28 cellular contexts compared by ENCODE assay signal in the genomic region with DNA sequence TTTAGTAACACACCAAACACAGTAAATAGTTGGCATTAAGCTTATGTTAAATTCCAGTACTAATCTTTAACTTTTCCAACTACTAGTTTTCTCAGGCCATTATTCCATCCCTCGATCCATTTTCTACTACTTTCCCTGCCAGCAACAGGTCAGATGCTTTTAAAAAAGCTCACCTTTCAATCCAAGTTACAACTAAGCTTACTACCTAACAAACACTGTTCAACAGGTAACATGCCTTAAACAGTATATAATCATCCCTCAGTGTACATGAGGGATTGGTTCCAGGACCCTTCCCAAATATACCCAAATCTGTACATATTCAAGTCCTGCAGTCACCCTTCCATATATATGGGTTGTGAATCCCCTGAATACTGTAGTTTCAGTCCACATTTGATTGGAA. TPM values are rescaled to one million over a fixed set of nuclear protein-coding genes. Genes with fewer than 3 reads are reported as not detected.
A peak's percentile ranks its signal among the peaks of the same experiment; 100 is the strongest.
DNase-seq lines count a peak whose midpoint lies in the region; FAIRE-seq and TF ChIP-seq lines count a peak whose summit lies in the region.
"Had no signal": no experiment of that assay in that cellular context is flagged by ENCODE, and none has a peak within 500 bp of the region (broad histone marks: within the 10 kb centered on the region; RNA-seq: fewer than 3 reads in every experiment).

No MANE protein-coding gene starts in this region.

- H3K4me1 Mint-ChIP-seq in activated naive CD8-positive, alpha-beta T cell (ENCODE audit: low read depth), result peaks cover 7% of the 10 kb centered on the region
- peaks cover 23% of the 10 kb centered on the region for H3K4me1 Mint-ChIP-seq in activated naive CD8-positive, alpha-beta T cell treated with anti-CD3 and anti-CD28 coated beads for 36 hours
- H3K4me1 Mint-ChIP-seq in HFFc6 (ENCODE audit: low read depth), result peaks cover 87% of the 10 kb centered on the region
- H3K4me1 Mint-ChIP-seq in astrocyte (ENCODE audit: low read depth, unreplicated experiment), result peaks cover 9% of the 10 kb centered on the region

- H3K4me3 ChIP-seq in astrocyte (ENCODE audit: insufficient read depth, low read depth, low read length), result no peak overlapping the region
- H3K4me3 ChIP-seq in mesendoderm (ENCODE audit: low read length), result no peak overlapping the region
- H3K4me3 ChIP-seq: body of pancreas, esophagus muscularis mucosa, gastrocnemius medialis, lower lobe of right lung, thoracic aorta, vagina had no signal

- no peak overlapping the region for H4K5ac ChIP-seq in mesendoderm (ENCODE audit: low read length)

- H3K9ac ChIP-seq in astrocyte (ENCODE audit: low read length) (no peak overlapping the region), mesendoderm (ENCODE audit: low read length) (no peak overlapping the region)

- H2BK15ac ChIP-seq in mesendoderm (replicated peaks; ENCODE audit: low read depth), result no peak overlapping the region

- no peak for FAIRE-seq in astrocyte (lab: Jason Lieb, UNC)
- FAIRE-seq: small intestine, TTC549 had no signal

- DNase-seq in activated naive CD8-positive, alpha-beta T cell treated with anti-CD3 and anti-CD28 coated beads for 36 hours, result no peak
- DNase-seq in HFFc6, result no peak
- DNase-seq in astrocyte (ENCODE audit: low read depth), result no peak
- DNase-seq in GM10248 (ENCODE audit: extremely low spot score), result no peak
- no peak for DNase-seq in AML-193 (lab: John Stamatoyannopoulos, UW)
- DNase-seq in mesendoderm, result no peak
- DNase-seq: activated CD4-positive, alpha-beta T cell treated with anti-CD3 and anti-CD28 coated beads for 1 hour; body of pancreas; effector memory CD4-positive, alpha-beta T cell; gastrocnemius medialis; GF-D8; islet precursor cell; Kasumi-1; lower lobe of right lung; NCI-H1048; NCI-H187 treated with DMSO at 0.1 percent for 48 hours; NCI-H226; NCI-H774; small intestine; stimulated activated CD4-positive, alpha-beta T cell treated with anti-CD3 and anti-CD28 coated beads, Interleukin-2, amount 100 ng/mL, for 24 hours; stimulated activated naive B cell treated with anti-CD40 and anti-IgM and Interleukin-4, amounts not matched to agents 10 μg/mL and 1 μg/mL and 100 μg/mL, for 72 hours; SW 1271 had no signal

- H3K36me3 ChIP-seq in astrocyte (ENCODE audit: insufficient read depth, low read length) (peaks cover 38% of the 10 kb centered on the region), mesendoderm (ENCODE audit: control insufficient read depth, insufficient read depth, low read length) (peaks cover 9% of the 10 kb centered on the region)

- H3K27ac Mint-ChIP-seq in activated naive CD8-positive, alpha-beta T cell, result peak overlapping the region; percentile 37
- H3K27ac Mint-ChIP-seq in activated naive CD8-positive, alpha-beta T cell treated with anti-CD3 and anti-CD28 coated beads for 36 hours, result no peak overlapping the region
- H3K27ac Mint-ChIP-seq in HFFc6, result peak overlapping the region; percentile 69
- H3K27ac Mint-ChIP-seq in astrocyte (ENCODE audit: unreplicated experiment), result no peak overlapping the region
- H3K27ac Mint-ChIP-seq: stimulated activated naive B cell treated with anti-CD40 and anti-IgM and Interleukin-4, amounts not matched to agents 10 μg/mL and 1 μg/mL and 100 μg/mL, for 72 hours had no signal

- TF ChIP-seq CTCF in HFFc6 (IDR thresholded peaks at IDR 0.05), result no peak
- TF ChIP-seq CTCF in astrocyte (IDR thresholded peaks at IDR 0.05; ENCODE audit: insufficient read depth, low read depth, low read length), result no peak
- TF ChIP-seq CTCF in GM10248 (IDR thresholded peaks at IDR 0.05; ENCODE audit: control extremely low read depth, extremely low read depth, low read depth, missing control alignments), result no peak

- no peak overlapping the region for H2AK5ac ChIP-seq in mesendoderm (ENCODE audit: low read length)

- no peak overlapping the region for H4K8ac ChIP-seq in mesendoderm (ENCODE audit: low read depth, low read length)

- H3K36me3 Mint-ChIP-seq in activated naive CD8-positive, alpha-beta T cell, result peaks cover 2% of the 10 kb centered on the region
- peaks cover 53% of the 10 kb centered on the region for H3K36me3 Mint-ChIP-seq in activated naive CD8-positive, alpha-beta T cell treated with anti-CD3 and anti-CD28 coated beads for 36 hours
- H3K36me3 Mint-ChIP-seq in HFFc6 (ENCODE audit: low read depth), result peaks cover 56% of the 10 kb centered on the region
- no peaks in the 10 kb centered on the region for H3K36me3 Mint-ChIP-seq in astrocyte (ENCODE audit: low read depth, unreplicated experiment)

- peaks cover 10% of the 10 kb centered on the region for H3K4me1 ChIP-seq in astrocyte (ENCODE audit: insufficient read depth, low read length)
- H3K4me1 ChIP-seq in mesendoderm (ENCODE audit: control insufficient read depth, low read depth, low read length), result no peaks in the 10 kb centered on the region

- peaks cover 37% of the 10 kb centered on the region for H3K79me2 ChIP-seq in astrocyte (ENCODE audit: insufficient read depth, low read length)
- H3K79me2 ChIP-seq in mesendoderm (ENCODE audit: control insufficient read depth, insufficient read depth, low read length), result peaks cover 15% of the 10 kb centered on the region

- H3K27ac ChIP-seq in astrocyte (ENCODE audit: low read depth, low read length) (peak overlapping the region; percentile 21), mesendoderm (ENCODE audit: low read depth, low read length) (no peak overlapping the region)
- H3K27ac ChIP-seq: body of pancreas, esophagus muscularis mucosa, gastrocnemius medialis, lower lobe of right lung, thoracic aorta, vagina had no signal

- no CpG with 5 or more reads among the region's 1 CpG for WGBS in mesendoderm (ENCODE audit: extremely low coverage, insufficient coverage, low lambda C conversion rate)

- H2AFZ ChIP-seq in astrocyte (ENCODE audit: low read depth, low read length), result no peak overlapping the region

- H3K23ac ChIP-seq in mesendoderm (ENCODE audit: low read length), result no peak overlapping the region

- peaks cover 9% of the 10 kb centered on the region for H3K79me1 ChIP-seq in mesendoderm (ENCODE audit: low read length)

- H2BK5ac ChIP-seq in mesendoderm (ENCODE audit: low read length), result no peak overlapping the region

- H3K27me3 Mint-ChIP-seq in activated naive CD8-positive, alpha-beta T cell, result no peaks in the 10 kb centered on the region
- no peaks in the 10 kb centered on the region for H3K27me3 Mint-ChIP-seq in activated naive CD8-positive, alpha-beta T cell treated with anti-CD3 and anti-CD28 coated beads for 36 hours
- H3K27me3 Mint-ChIP-seq in HFFc6 (ENCODE audit: insufficient read depth) (peaks cover 4% of the 10 kb centered on the region; the same call in 1 of the 2 replicates), astrocyte (ENCODE audit: low read depth, unreplicated experiment) (no peaks in the 10 kb centered on the region)
- H3K27me3 Mint-ChIP-seq: stimulated activated naive B cell treated with anti-CD40 and anti-IgM and Interleukin-4, amounts not matched to agents 10 μg/mL and 1 μg/mL and 100 μg/mL, for 72 hours had no signal

- H3K9me3 Mint-ChIP-seq in activated naive CD8-positive, alpha-beta T cell (ENCODE audit: low read depth), result no peaks in the 10 kb centered on the region
- H3K9me3 Mint-ChIP-seq in activated naive CD8-positive, alpha-beta T cell treated with anti-CD3 and anti-CD28 coated beads for 36 hours, result no peaks in the 10 kb centered on the region
- H3K9me3 Mint-ChIP-seq in HFFc6 (no peaks in the 10 kb centered on the region), astrocyte (ENCODE audit: unreplicated experiment) (no peaks in the 10 kb centered on the region)
- H3K9me3 Mint-ChIP-seq: stimulated activated naive B cell treated with anti-CD40 and anti-IgM and Interleukin-4, amounts not matched to agents 10 μg/mL and 1 μg/mL and 100 μg/mL, for 72 hours had no signal

- no peak overlapping the region for H3K4ac ChIP-seq in mesendoderm (ENCODE audit: low read depth, low read length)

- H2BK120ac ChIP-seq in mesendoderm (ENCODE audit: low read depth, low read length), result no peak overlapping the region

- H3K27me3 ChIP-seq in astrocyte (ENCODE audit: insufficient read depth, low read length) (no peaks in the 10 kb centered on the region), mesendoderm (ENCODE audit: insufficient read depth, low read length, poor library complexity) (no peaks in the 10 kb centered on the region)
- H3K27me3 ChIP-seq: body of pancreas, esophagus muscularis mucosa, gastrocnemius medialis, vagina had no signal

- no peaks in the 10 kb centered on the region for H4K20me1 ChIP-seq in astrocyte (ENCODE audit: insufficient read depth, low read length)

- POLR2A ChIA-PET in GM10248 (lab: Yijun Ruan, JAX), result no interaction called here

- no peak overlapping the region for H3K4me2 ChIP-seq in astrocyte (ENCODE audit: low read length)
- H3K4me2 ChIP-seq in mesendoderm (ENCODE audit: low read length), result no peak overlapping the region

- H3K56ac ChIP-seq in mesendoderm (ENCODE audit: low read length), result no peak overlapping the region

- H3K4me3 Mint-ChIP-seq in activated naive CD8-positive, alpha-beta T cell, result no peak overlapping the region
- H3K4me3 Mint-ChIP-seq in activated naive CD8-positive, alpha-beta T cell treated with anti-CD3 and anti-CD28 coated beads for 36 hours, result no peak overlapping the region
- H3K4me3 Mint-ChIP-seq in HFFc6 (0 out of 2 replicates have a peak overlapping the region, but pooled peaks have one; percentile 2), astrocyte (ENCODE audit: unreplicated experiment) (no peak overlapping the region)
- H3K4me3 Mint-ChIP-seq: stimulated activated naive B cell treated with anti-CD40 and anti-IgM and Interleukin-4, amounts not matched to agents 10 μg/mL and 1 μg/mL and 100 μg/mL, for 72 hours had no signal

- no peak overlapping the region for H3K18ac ChIP-seq in mesendoderm (ENCODE audit: low read length)

- CTCF ChIA-PET in GM10248 (lab: Yijun Ruan, JAX), result interaction anchor here (1.0 to 1.4 kb wide), 2 partner anchors 9 to 10 kb away, joined by 3 to 5 read pairs; no protein-coding TSS in a partner anchor

- H3K9me3 ChIP-seq in astrocyte (ENCODE audit: insufficient read depth, low read depth, low read length), result no peaks in the 10 kb centered on the region
- H3K9me3 ChIP-seq: body of pancreas, esophagus muscularis mucosa, gastrocnemius medialis, lower lobe of right lung, thoracic aorta, vagina had no signal

RNA-seq across cellular contexts. Expression of a gene that starts 5.5 kb away (rescaled TPM):
- 100 to 1,000 TPM; 127 to 128 TPM for total RNA-seq in activated naive CD8-positive, alpha-beta T cell treated with anti-CD3 and anti-CD28 coated beads for 36 hours
- 10 to 100 TPM; 30.0 to 77.0 (median 68.9) TPM for total RNA-seq in HFFc6 (2021; fragmentation: NEBNext Ultra II Directional; extraction: Animal tissue kit (Norgen Biotek cat#: 25700))
- 4.4 and 6.2 TPM in 2 replicates for total RNA-seq in astrocyte
- polyA plus RNA-seq in mesendoderm (2013, experiment 1 of 2), result 105 TPM
- 105 TPM for polyA plus RNA-seq in mesendoderm (2013, experiment 2 of 2)

RNA-seq across cellular contexts. Expression of a gene that starts 17.1 kb away (rescaled TPM):
- total RNA-seq in activated naive CD8-positive, alpha-beta T cell treated with anti-CD3 and anti-CD28 coated beads for 36 hours, result 10 to 100 TPM; 96.1 to 97.4 TPM
- total RNA-seq in HFFc6 (2021; fragmentation: NEBNext Ultra II Directional; extraction: Animal tissue kit (Norgen Biotek cat#: 25700)), result 10 to 100 TPM; 30.5 to 57.2 (median 49.4) TPM
- 14.4 and 18.3 TPM in 2 replicates for total RNA-seq in astrocyte
- polyA plus RNA-seq in mesendoderm (2013, experiment 1 of 2), result 71.2 TPM
- 71.5 TPM for polyA plus RNA-seq in mesendoderm (2013, experiment 2 of 2)

RNA-seq across cellular contexts. Expression of a gene that starts 52.1 kb away (rescaled TPM):
- total RNA-seq in activated naive CD8-positive, alpha-beta T cell treated with anti-CD3 and anti-CD28 coated beads for 36 hours, result 10 to 100 TPM; 22.7 to 23.9 TPM
- total RNA-seq in HFFc6 (2021; fragmentation: NEBNext Ultra II Directional; extraction: Animal tissue kit (Norgen Biotek cat#: 25700)), result 10 to 100 TPM; 20.3 to 30.0 (median 24.0) TPM
- total RNA-seq in astrocyte, result 21.0 TPM in 2 replicates
- 25.6 TPM for polyA plus RNA-seq in mesendoderm (2013, experiment 1 of 2)
- polyA plus RNA-seq in mesendoderm (2013, experiment 2 of 2), result 27.0 TPM

RNA-seq across cellular contexts. Expression of a gene that starts 53.3 kb away (rescaled TPM):
- total RNA-seq in activated naive CD8-positive, alpha-beta T cell treated with anti-CD3 and anti-CD28 coated beads for 36 hours, result not detected
- 1 to 10 TPM in 4 of 6 experiments, under 1 TPM in 2; 0.35 to 2.2 (median 1.5) TPM for total RNA-seq in HFFc6 (2021; fragmentation: NEBNext Ultra II Directional; extraction: Animal tissue kit (Norgen Biotek cat#: 25700))
- total RNA-seq in astrocyte, result not detected in 2 replicates
- polyA plus RNA-seq in mesendoderm (2013, experiment 1 of 2), result 0.21 TPM
- polyA plus RNA-seq in mesendoderm (2013, experiment 2 of 2), result 0.25 TPM
- total RNA-seq: body of pancreas, gastrocnemius medialis, Right ventricle myocardium inferior, thoracic aorta, vagina had no signal

Comparison
In these comparisons a context has a peak if more than half of its experiments do, and no peak if none do; other contexts are left out.
1. H3K27ac Mint-ChIP-seq: peak in activated naive CD8-positive, alpha-beta T cell (single experiment) and HFFc6 (single experiment); none in activated naive CD8-positive, alpha-beta T cell treated with anti-CD3 and anti-CD28 coated beads for 36 hours (single experiment) and astrocyte (single experiment).